In genomic region chr13:101305981-101306411, GRCh38 we compare ENCODE assay signal across 17 cellular contexts.
"Had no signal": no experiment of that assay in that cellular context is flagged by ENCODE, and none has a peak within 500 bp of the region (broad histone marks: within the 10 kb centered on the region; RNA-seq: fewer than 3 reads in every experiment).

No MANE protein-coding gene starts in this region.

- H3K36me3 Mint-ChIP-seq: natural killer cell treated with Interleukin-12 subunit alpha and Interleukin-12 subunit beta and Interleukin-15 and Interleukin-18, amount 100 ng/mL, for 72 hours had no signal

- H3K9me3 ChIP-seq: mucosa of descending colon, psoas muscle had no signal

- H3K9me3 Mint-ChIP-seq: activated CD4-positive, alpha-beta memory T cell treated with anti-CD3 and anti-CD28 coated beads, Interleukin-2, amount 10 ng/mL, durations not matched to agents 7 days and 5 days; endodermal cell had no signal

- H3K4me1 ChIP-seq: psoas muscle had no signal

- DNase-seq: activated CD4-positive, alpha-beta memory T cell treated with anti-CD3 and anti-CD28 coated beads, Interleukin-2, amount 10 ng/mL, durations not matched to agents 7 days and 5 days; activated CD4-positive, alpha-beta T cell treated with anti-CD3 and anti-CD28 coated beads for 36 hours; activated naive CD4-positive, alpha-beta T cell; activated T-cell treated with anti-CD3 and anti-CD28 coated beads, Interleukin-2, amount 50 U/mL, for 72 hours; central memory CD4-positive, alpha-beta T cell; endodermal cell; erythroblast; left colon; mucosa of descending colon; nucleus accumbens; psoas muscle; stimulated activated CD4-positive, alpha-beta T cell treated with anti-CD3 and anti-CD28 coated beads, Interleukin-12 subunit alpha, Interleukin-12 subunit beta, amount 100 ng/mL, for 4 hours; stimulated activated naive CD4-positive, alpha-beta T cell treated with Interleukin-2 at 50 U/mL for 16 hours; WERI-Rb-1 had no signal

- H3K36me3 ChIP-seq: WERI-Rb-1 had no signal

- H3K27me3 Mint-ChIP-seq: activated CD4-positive, alpha-beta memory T cell treated with anti-CD3 and anti-CD28 coated beads, Interleukin-2, amount 10 ng/mL, durations not matched to agents 7 days and 5 days; activated CD4-positive, alpha-beta T cell treated with anti-CD3 and anti-CD28 coated beads for 36 hours; dendritic cell treated with granulocyte-macrophage colony-stimulating factor and Interleukin-4, amounts not matched to agents 40 ng/mL and 50 ng/mL, for 4 days; natural killer cell treated with Interleukin-12 subunit alpha and Interleukin-12 subunit beta and Interleukin-15 and Interleukin-18, amount 100 ng/mL, for 72 hours had no signal

- H3K27ac ChIP-seq: psoas muscle, WERI-Rb-1 had no signal

- H3K27ac Mint-ChIP-seq: activated CD4-positive, alpha-beta memory T cell treated with anti-CD3 and anti-CD28 coated beads, Interleukin-2, amount 10 ng/mL, durations not matched to agents 7 days and 5 days; activated CD4-positive, alpha-beta T cell treated with anti-CD3 and anti-CD28 coated beads for 36 hours; activated T-cell treated with anti-CD3 and anti-CD28 coated beads, Interleukin-2, amount 50 U/mL, for 72 hours; dendritic cell treated with granulocyte-macrophage colony-stimulating factor and Interleukin-4, amounts not matched to agents 40 ng/mL and 50 ng/mL, for 4 days; endodermal cell; natural killer cell treated with Interleukin-12 subunit alpha and Interleukin-12 subunit beta and Interleukin-15 and Interleukin-18, amount 100 ng/mL, for 72 hours had no signal

- H3K4me3 ChIP-seq: mucosa of descending colon, psoas muscle had no signal

- H3K4me1 Mint-ChIP-seq: activated CD4-positive, alpha-beta memory T cell treated with anti-CD3 and anti-CD28 coated beads, Interleukin-2, amount 10 ng/mL, durations not matched to agents 7 days and 5 days; activated CD4-positive, alpha-beta T cell treated with anti-CD3 and anti-CD28 coated beads for 36 hours; endodermal cell had no signal

- H3K4me3 Mint-ChIP-seq: activated CD4-positive, alpha-beta memory T cell treated with anti-CD3 and anti-CD28 coated beads, Interleukin-2, amount 10 ng/mL, durations not matched to agents 7 days and 5 days; activated CD4-positive, alpha-beta T cell treated with anti-CD3 and anti-CD28 coated beads for 36 hours; activated T-cell treated with anti-CD3 and anti-CD28 coated beads, Interleukin-2, amount 50 U/mL, for 72 hours; dendritic cell treated with granulocyte-macrophage colony-stimulating factor and Interleukin-4, amounts not matched to agents 40 ng/mL and 50 ng/mL, for 4 days; endodermal cell; natural killer cell treated with Interleukin-12 subunit alpha and Interleukin-12 subunit beta and Interleukin-15 and Interleukin-18, amount 100 ng/mL, for 72 hours had no signal

- ATAC-seq: activated CD4-positive, alpha-beta T cell treated with anti-CD3 and anti-CD28 coated beads for 36 hours; activated T-cell treated with anti-CD3 and anti-CD28 coated beads, Interleukin-2, amount 50 U/mL, for 72 hours; left colon; mucosa of descending colon; natural killer cell treated with Interleukin-12 subunit alpha and Interleukin-12 subunit beta and Interleukin-15 and Interleukin-18, amount 100 ng/mL, for 72 hours; psoas muscle; sciatic nerve had no signal
